In the genomic region with DNA sequence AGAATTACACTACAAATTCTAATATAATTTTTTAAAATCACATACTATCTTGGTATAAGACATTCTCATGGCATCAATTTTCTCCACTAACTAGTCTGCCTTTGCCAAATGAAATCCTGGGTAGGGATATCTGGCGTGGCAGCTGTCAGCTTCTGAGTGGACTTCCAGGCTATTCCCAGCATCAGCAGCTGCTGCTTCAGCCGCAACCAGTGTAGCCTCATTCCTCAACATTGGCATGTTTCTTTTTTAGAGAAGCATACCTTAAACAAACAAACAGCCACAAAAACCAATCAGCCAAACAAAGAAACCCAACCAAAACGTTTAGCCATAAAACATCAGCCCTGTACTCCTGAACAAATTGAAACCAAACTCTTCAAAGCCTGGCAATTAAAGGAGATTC, we compare ENCODE assay signal across 16 cellular contexts.
"Had no signal": no experiment of that assay in that cellular context is flagged by ENCODE, and none has a peak within 500 bp of the region (broad histone marks: within the 10 kb centered on the region; RNA-seq: fewer than 3 reads in every experiment).

No MANE protein-coding gene starts in this region.

- ATAC-seq: heart left ventricle, left cardiac atrium, WTC11 had no signal

- DNase-seq: activated gamma-delta T cell treated with Interleukin-2 at 50 U/mL for 16 hours; activated T-cell treated with anti-CD3 and anti-CD28 coated beads, Interleukin-2, amount 50 U/mL, for 1 hour; anterior cingulate cortex; heart left ventricle; left cardiac atrium; midbrain; ovary; spleen; stimulated activated CD4-positive, alpha-beta T cell treated with anti-CD3 and anti-CD28 coated beads, Interleukin-4, amount 100 ng/mL, for 1 hour; transverse colon; uterus had no signal

- H3K4me3 ChIP-seq: heart left ventricle, ovary, prostate gland, spleen, suprapubic skin, transverse colon, uterus had no signal

- H3K4me1 ChIP-seq: prostate gland, spleen, suprapubic skin, uterus had no signal

- H3K36me3 ChIP-seq: neutrophil, ovary, prostate gland, suprapubic skin, transverse colon, uterus had no signal

- H3K9me3 ChIP-seq: heart left ventricle, neutrophil, ovary, prostate gland, spleen, suprapubic skin, transverse colon, uterus had no signal

- H3K27ac ChIP-seq: epithelial cell of prostate, heart left ventricle, neutrophil, ovary, prostate gland, spleen, suprapubic skin, transverse colon, uterus had no signal
